Comparison of ENCODE assay signal across 6 cellular contexts in genomic region chr5:85476617-85477016, GRCh38.
"Had no signal": no experiment of that assay in that cellular context is flagged by ENCODE, and none has a peak within 500 bp of the region (broad histone marks: within the 10 kb centered on the region; RNA-seq: fewer than 3 reads in every experiment).

No MANE protein-coding gene starts in this region.

- ATAC-seq: K562 had no signal

- DNase-seq: IMR-90, KBM-7 had no signal

- H3K27me3 Mint-ChIP-seq: IgD-negative memory B cell had no signal

- FAIRE-seq: HTR-8/SVneo, K562 had no signal

- H3K36me3 Mint-ChIP-seq: IgD-negative memory B cell had no signal

- H3K4me3 Mint-ChIP-seq: IgD-negative memory B cell had no signal

- H3K4me3 ChIP-seq: K562 had no signal

- H3K4me1 Mint-ChIP-seq: IgD-negative memory B cell had no signal

- H3K27ac Mint-ChIP-seq: IgD-negative memory B cell had no signal

- H3K27ac ChIP-seq: HL-60 had no signal
